In the genomic region with DNA sequence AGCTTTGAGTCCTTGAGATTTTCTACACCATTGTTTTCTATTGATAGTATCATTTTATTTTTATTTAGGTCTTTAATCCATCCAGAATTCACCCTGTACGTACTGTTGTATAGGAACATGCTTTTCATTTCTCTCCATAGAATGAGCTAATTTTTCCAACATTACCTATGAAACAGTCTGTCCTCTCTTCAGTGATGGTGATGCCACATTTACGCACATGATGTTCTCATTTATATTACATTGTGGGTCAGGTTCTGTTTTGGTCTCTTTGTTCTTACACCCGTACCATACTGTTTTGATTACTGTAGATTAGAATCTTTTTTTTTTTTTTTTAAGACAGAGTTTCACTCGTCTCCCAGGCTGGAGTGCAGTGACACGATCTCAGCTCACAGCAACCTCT, we compare ENCODE assay signal across 12 cellular contexts. TPM values are rescaled to one million over a fixed set of nuclear protein-coding genes. Genes with fewer than 3 reads are reported as not detected.
"Had no signal": no experiment of that assay in that cellular context is flagged by ENCODE, and none has a peak within 500 bp of the region (broad histone marks: within the 10 kb centered on the region; RNA-seq: fewer than 3 reads in every experiment).

No MANE protein-coding gene starts in this region.

- H3K4me3 Mint-ChIP-seq: GM23338, H9, HFFc6 had no signal

- H2AFZ ChIP-seq: GM23248, GM23338 had no signal

- H3K4me2 ChIP-seq: GM23338 had no signal

- H3K27ac Mint-ChIP-seq: GM23338, H9, HFFc6 had no signal

- FAIRE-seq: H1, H54 had no signal

- H3K4me3 ChIP-seq: GM23248, GM23338, HAP-1 had no signal

- H3K4me1 ChIP-seq: HAP-1 had no signal

- H3K9me3 Mint-ChIP-seq: GM23338, H9, HFFc6 had no signal

- H3K9ac ChIP-seq: GM23248 had no signal

- ATAC-seq: GM23338, HCT116 had no signal

- DNase-seq: GM23248, GOT3, H7, H9, HCEC 1CT, HFFc6 had no signal

- H3K36me3 ChIP-seq: HAP-1 had no signal

- H3K9me3 ChIP-seq: HAP-1 had no signal

- H3K4me1 Mint-ChIP-seq: GM23338, H9 had no signal

- H3K27ac ChIP-seq: GM23248 had no signal

RNA-seq across cellular contexts. Expression of a gene that starts 17.7 kb away (rescaled TPM):
- total RNA-seq: GM23248, H4, H7, HFFc6 had no signal
- polyA plus RNA-seq: GM23248, GM23338 had no signal
